ENCODE assay signal across 8 cellular contexts in genomic region chr3:81823882-81824395, GRCh38.
DNase-seq lines count a peak whose midpoint lies in the region; ATAC-seq and TF ChIP-seq lines count a peak whose summit lies in the region.

No MANE protein-coding gene starts in this region.

- no peaks in the 10 kb centered on the region for H3K27me3 Mint-ChIP-seq in glutamatergic neuron (ENCODE audit: unreplicated experiment)

- no peaks in the 10 kb centered on the region for H3K4me1 Mint-ChIP-seq in glutamatergic neuron (ENCODE audit: low read depth, unreplicated experiment)

- ATAC-seq in GM18867 (IDR thresholded peaks at IDR 0.05; ENCODE audit: unreplicated experiment) (peak; percentile 88), HG02798 (IDR thresholded peaks at IDR 0.05; ENCODE audit: poor library complexity, unreplicated experiment) (peak; percentile 97)

- no peaks in the 10 kb centered on the region for H3K27me3 ChIP-seq in dorsolateral prefrontal cortex

- H3K27ac Mint-ChIP-seq in glutamatergic neuron (ENCODE audit: unreplicated experiment): no peak overlapping the region

- no peak overlapping the region for H3K4me3 ChIP-seq in dorsolateral prefrontal cortex

- no peak overlapping the region for H3K4me3 Mint-ChIP-seq in glutamatergic neuron (ENCODE audit: unreplicated experiment)

- intact Hi-C loops in dorsolateral prefrontal cortex (cut with DNase I): no loop called here

- DNase-seq in NCI-H1436 (lab: John Stamatoyannopoulos, UW) (peak; percentile 46), germinal center (ENCODE audit: low spot score) (peak; percentile 24), glutamatergic neuron (no peak), COR-L47 (lab: John Stamatoyannopoulos, UW) (no peak), NCI-H2081 treated with DMSO at 0.1 percent for 48 hours (lab: John Stamatoyannopoulos, UW) (no peak), dorsolateral prefrontal cortex (no peak)

- TF ChIP-seq CTCF in glutamatergic neuron (IDR thresholded peaks at IDR 0.05; ENCODE audit: partially characterized antibody, unreplicated experiment) (no peak), dorsolateral prefrontal cortex (IDR thresholded peaks at IDR 0.05 in 54 of 56, conservative IDR thresholded peaks at IDR 0.05 in 2 of 56; ENCODE audit: low read depth in 1 of 56, partially characterized antibody in 56 of 56) (no peak)

- no peaks in the 10 kb centered on the region for H3K36me3 Mint-ChIP-seq in glutamatergic neuron (ENCODE audit: unreplicated experiment)

- peaks cover 1% of the 10 kb centered on the region for H3K9me3 Mint-ChIP-seq in glutamatergic neuron (ENCODE audit: unreplicated experiment)

- H3K27ac ChIP-seq in dorsolateral prefrontal cortex: peak overlapping the region in 4 of 59 donors; percentile 3 to 21 (median 11)

Comparison
In these comparisons a context has a peak if more than half of its experiments do, and no peak if none do; other contexts are left out.
1. DNase-seq: peak in NCI-H1436 (single experiment) and germinal center (single experiment); none in glutamatergic neuron (single experiment), COR-L47 (single experiment), NCI-H2081 treated with DMSO at 0.1 percent for 48 hours (single experiment) and dorsolateral prefrontal cortex (0 of 10).